Comparison of ENCODE assay signal across 9 cellular contexts in the genomic region with DNA sequence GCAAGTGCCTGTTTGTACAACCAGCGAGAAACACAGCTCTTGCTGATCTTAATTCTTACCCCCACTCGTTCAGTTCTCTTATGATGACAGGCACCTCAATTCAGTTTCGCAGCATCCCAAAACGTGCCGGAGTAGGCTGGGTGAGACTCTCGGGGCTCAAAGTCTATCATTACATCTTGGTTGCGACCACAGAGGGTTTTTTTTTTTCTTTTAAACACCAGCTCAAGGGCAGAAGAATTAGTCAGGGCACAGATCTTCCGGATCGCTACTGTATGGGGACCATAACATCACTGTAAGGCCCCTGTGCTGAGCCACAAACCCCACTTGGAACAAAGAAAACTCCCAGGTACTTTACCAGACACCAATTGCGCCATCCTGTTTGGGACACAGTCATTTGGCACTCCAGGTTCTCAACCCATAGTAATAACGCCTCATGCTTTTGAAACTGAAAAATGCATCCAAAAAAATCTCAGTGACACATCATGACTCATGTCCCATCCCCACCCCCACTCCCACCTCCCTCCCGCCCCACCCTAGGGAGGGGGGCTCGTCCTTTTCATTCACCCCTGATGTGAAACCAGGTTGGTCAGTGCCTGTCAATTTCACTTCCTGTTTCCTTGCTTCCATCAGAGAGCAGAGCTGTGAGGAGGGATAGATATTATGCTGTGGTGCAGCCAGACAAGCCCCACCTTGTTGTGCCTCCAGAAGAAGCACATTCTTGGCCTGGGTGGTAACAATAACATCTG. TPM values are rescaled to one million over a fixed set of nuclear protein-coding genes. Genes with fewer than 3 reads are reported as not detected.
A peak's percentile ranks its signal among the peaks of the same experiment; 100 is the strongest.
DNase-seq lines count a peak whose midpoint lies in the region; ATAC-seq lines count a peak whose summit lies in the region.
"Had no signal": no experiment of that assay in that cellular context is flagged by ENCODE, and none has a peak within 500 bp of the region (broad histone marks: within the 10 kb centered on the region; RNA-seq: fewer than 3 reads in every experiment).

No MANE protein-coding gene starts in this region.

- ATAC-seq in GM19468 (IDR thresholded peaks at IDR 0.05; ENCODE audit: extremely low read depth, unreplicated experiment) (peak; percentile 78), HG03521 (IDR thresholded peaks at IDR 0.05; ENCODE audit: unreplicated experiment) (peak; percentile 76), Right ventricle myocardium superior (ENCODE audit: poor library complexity) (no peak)

- DNase-seq in A172 (ENCODE audit: low spot score) = peak; percentile 58
- DNase-seq in activated CD4-positive, alpha-beta T cell treated with anti-CD3 and anti-CD28 coated beads for 24 hours (ENCODE audit: low read depth in 2 of 2) = peak; percentile 72 to 75
- DNase-seq in effector CD4-positive, alpha-beta T cell = peak; percentile 73
- peak; percentile 31 to 47 for DNase-seq in stimulated activated CD8-positive, alpha-beta memory T cell treated with anti-CD3 and anti-CD28 coated beads, Interleukin-2, amount 100 ng/mL, for 1 hour (ENCODE audit: low read depth in 2 of 2)
- DNase-seq in inferior parietal cortex (ENCODE audit: extremely low spot score) = no peak
- no peak for DNase-seq in Right ventricle myocardium superior

- intact Hi-C loops in Right ventricle myocardium superior (cut with DNase I) = no loop called here

RNA-seq across cellular contexts. Expression of a gene that starts 41.0 kb away (rescaled TPM):
- not detected in 2 replicates for total RNA-seq in A172 (2014; rRNA removed; shearing (Covaris generic))
- total RNA-seq in Right ventricle myocardium superior = not detected
- total RNA-seq: urinary bladder had no signal

Comparison
In these comparisons a context has a peak if more than half of its experiments do, and no peak if none do; other contexts are left out.
1. DNase-seq: peak in A172 (single experiment), activated CD4-positive, alpha-beta T cell treated with anti-CD3 and anti-CD28 coated beads for 24 hours (2 of 2), effector CD4-positive, alpha-beta T cell (single experiment) and stimulated activated CD8-positive, alpha-beta memory T cell treated with anti-CD3 and anti-CD28 coated beads, Interleukin-2, amount 100 ng/mL, for 1 hour (2 of 2); none in inferior parietal cortex (single experiment) and Right ventricle myocardium superior (single experiment).